1 cellular context compared by ENCODE assay signal in the genomic region with DNA sequence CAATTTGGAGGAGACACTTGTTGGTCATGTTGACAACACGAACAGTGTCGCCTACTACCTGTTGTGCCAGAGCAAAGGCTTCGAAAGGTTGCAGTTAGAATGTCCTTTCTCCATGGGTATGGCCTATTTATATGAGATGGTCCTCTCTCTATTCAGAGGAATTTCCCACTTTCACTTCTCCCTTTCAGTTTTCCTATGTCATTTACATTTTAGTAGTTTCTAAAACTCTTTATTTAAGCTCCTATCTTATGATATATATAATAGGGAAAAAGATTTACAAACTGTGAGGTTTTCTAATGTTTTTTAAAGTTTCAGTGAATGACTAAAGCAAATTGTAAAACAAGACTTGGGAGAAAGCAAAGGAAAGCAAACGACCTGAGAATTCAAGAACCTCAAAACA.
TF ChIP-seq lines count a peak whose summit lies in the region.

A gene (minus strand): TSS at position 101 of the 400 bp plus-strand sequence. CDS start 73 bp downstream, at position 28.

TF ChIP-seq in IMR-90, 13 proteins besides CTCF, POLR2A, EP300 and RAD21:
- TF ChIP-seq SMC3 (IDR thresholded peaks at IDR 0.05; ENCODE audit: low read depth, low read length): no peak
- TF ChIP-seq CHD1 (IDR thresholded peaks at IDR 0.05; ENCODE audit: low read depth, low read length): no peak
- no peak for TF ChIP-seq BHLHE40 (IDR thresholded peaks at IDR 0.05; ENCODE audit: low read depth, low read length)
- no peak for TF ChIP-seq CEBPB (IDR thresholded peaks at IDR 0.05; ENCODE audit: low read depth, low read length)
- TF ChIP-seq, protein P1, sequence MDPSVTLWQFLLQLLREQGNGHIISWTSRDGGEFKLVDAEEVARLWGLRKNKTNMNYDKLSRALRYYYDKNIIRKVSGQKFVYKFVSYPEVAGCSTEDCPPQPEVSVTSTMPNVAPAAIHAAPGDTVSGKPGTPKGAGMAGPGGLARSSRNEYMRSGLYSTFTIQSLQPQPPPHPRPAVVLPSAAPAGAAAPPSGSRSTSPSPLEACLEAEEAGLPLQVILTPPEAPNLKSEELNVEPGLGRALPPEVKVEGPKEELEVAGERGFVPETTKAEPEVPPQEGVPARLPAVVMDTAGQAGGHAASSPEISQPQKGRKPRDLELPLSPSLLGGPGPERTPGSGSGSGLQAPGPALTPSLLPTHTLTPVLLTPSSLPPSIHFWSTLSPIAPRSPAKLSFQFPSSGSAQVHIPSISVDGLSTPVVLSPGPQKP (IDR thresholded peaks at IDR 0.05; ENCODE audit: borderline replicate concordance, low read depth, low read length): no peak
- TF ChIP-seq, protein P2, sequence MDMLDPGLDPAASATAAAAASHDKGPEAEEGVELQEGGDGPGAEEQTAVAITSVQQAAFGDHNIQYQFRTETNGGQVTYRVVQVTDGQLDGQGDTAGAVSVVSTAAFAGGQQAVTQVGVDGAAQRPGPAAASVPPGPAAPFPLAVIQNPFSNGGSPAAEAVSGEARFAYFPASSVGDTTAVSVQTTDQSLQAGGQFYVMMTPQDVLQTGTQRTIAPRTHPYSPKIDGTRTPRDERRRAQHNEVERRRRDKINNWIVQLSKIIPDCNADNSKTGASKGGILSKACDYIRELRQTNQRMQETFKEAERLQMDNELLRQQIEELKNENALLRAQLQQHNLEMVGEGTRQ (IDR thresholded peaks at IDR 0.05; ENCODE audit: low read depth, low read length): no peak
- no peak for TF ChIP-seq RCOR1 (IDR thresholded peaks at IDR 0.05; ENCODE audit: insufficient replicate concordance, low read length)
- no peak for TF ChIP-seq MAFK (IDR thresholded peaks at IDR 0.05; ENCODE audit: low read depth, low read length)
- TF ChIP-seq MAZ (IDR thresholded peaks at IDR 0.05; ENCODE audit: borderline replicate concordance, low read depth, low read length): no peak
- no peak for TF ChIP-seq FOS (IDR thresholded peaks at IDR 0.05; ENCODE audit: low read depth, low read length)
- TF ChIP-seq NFE2L2 (IDR thresholded peaks at IDR 0.05; ENCODE audit: low read depth, low read length): no peak
- no peak for TF ChIP-seq RFX5 (IDR thresholded peaks at IDR 0.05; ENCODE audit: low read depth, low read length)
- TF ChIP-seq MXI1 (IDR thresholded peaks at IDR 0.05; ENCODE audit: borderline replicate concordance, low read depth, low read length): no peak
